Comparison of ENCODE assay signal across 25 cellular contexts in the genomic region with DNA sequence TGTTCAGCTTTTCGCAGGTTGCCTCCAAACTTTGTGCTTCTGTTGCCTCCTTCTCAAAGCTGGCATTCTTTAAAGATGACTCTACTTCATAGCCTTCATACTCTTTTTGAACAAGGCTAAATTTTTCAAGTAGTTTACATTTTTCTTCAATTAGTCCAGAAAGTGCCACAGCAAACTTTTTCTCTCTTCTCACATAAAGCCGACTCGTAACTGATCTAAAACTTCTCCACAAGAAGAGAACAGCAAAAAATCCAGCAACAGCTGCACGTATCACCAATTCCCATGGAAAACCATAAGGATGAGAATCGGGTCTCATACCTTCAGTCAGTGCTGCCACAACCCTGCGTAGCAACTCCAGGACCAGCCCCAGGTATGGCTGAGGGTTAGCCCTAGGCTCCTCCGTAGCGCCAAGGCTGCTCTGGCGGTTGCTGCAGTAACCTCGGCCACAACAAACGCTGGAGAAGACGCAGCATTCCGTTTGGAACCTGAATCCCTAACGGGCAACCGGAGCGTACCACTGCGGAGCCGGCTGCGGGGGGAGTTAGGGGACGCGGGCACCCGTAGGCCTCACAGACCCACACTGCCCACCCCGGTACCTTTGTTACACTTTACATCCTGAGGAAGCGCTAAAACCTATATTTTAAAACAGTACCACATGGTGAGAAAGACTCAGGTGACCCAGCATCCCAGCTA. TPM values are rescaled to one million over a fixed set of nuclear protein-coding genes. Genes with fewer than 3 reads are reported as not detected.
A peak's percentile ranks its signal among the peaks of the same experiment; 100 is the strongest.
DNase-seq lines count a peak whose midpoint lies in the region; TF ChIP-seq lines count a peak whose summit lies in the region.
"Had no signal": no experiment of that assay in that cellular context is flagged by ENCODE, and none has a peak within 500 bp of the region (broad histone marks: within the 10 kb centered on the region; RNA-seq: fewer than 3 reads in every experiment).

A gene with protein sequence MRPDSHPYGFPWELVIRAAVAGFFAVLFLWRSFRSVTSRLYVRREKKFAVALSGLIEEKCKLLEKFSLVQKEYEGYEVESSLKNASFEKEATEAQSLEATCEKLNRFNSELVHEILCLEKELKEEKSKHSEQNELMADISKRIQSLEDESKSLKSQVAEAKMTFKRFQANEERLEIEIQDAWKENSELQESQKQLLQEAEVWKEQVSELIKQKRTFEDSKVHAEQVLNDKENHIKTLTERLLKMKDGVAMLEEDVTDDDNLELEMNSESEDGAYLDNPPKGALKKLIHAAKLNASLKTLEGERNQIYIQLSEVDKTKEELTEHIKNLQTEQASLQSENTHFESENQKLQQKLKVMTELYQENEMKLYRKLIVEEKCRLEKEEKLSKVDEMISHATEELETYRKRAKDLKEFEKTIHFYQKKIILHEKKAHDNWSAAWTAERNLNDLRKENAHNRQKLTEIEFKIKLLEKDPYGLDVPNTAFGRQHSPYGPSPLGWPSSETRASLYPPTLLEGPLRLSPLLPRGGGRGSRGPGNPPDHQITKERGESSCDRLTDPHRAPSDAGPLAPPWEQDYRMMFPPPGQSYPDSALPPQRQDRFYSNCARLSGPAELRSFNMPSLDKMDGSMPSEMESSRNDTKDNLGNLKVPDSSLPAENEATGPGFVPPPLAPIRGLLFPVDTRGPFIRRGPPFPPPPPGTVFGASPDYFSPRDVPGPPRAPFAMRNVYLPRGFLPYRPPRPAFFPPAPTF (minus strand): TSS at position 420 of the 693 bp plus-strand sequence. CDS start 104 bp downstream, at position 316.

- H3K79me2 ChIP-seq in trophoblast cell (ENCODE audit: control insufficient read depth, insufficient read depth, low read length, poor library complexity) (no peaks in the 10 kb centered on the region), OCI-LY7 (ENCODE audit: insufficient read depth, low read depth, low read length) (no peaks in the 10 kb centered on the region)

- no peak within 1 kb of the TSS for H3K4me2 ChIP-seq in trophoblast cell (ENCODE audit: low read length)
- H3K4me2 ChIP-seq in OCI-LY7 (ENCODE audit: low read length), result no peak within 1 kb of the TSS

- no peak within 1 kb of the TSS for H3K9ac ChIP-seq in trophoblast cell (ENCODE audit: low read length)

- POLR2A ChIA-PET in OCI-LY7 (lab: Charles Lee), result interaction anchor here (0.6 kb wide), 1 partner anchor 51 kb away, joined by 3 read pairs; no protein-coding TSS in a partner anchor

- H4K91ac ChIP-seq in trophoblast cell (ENCODE audit: low read depth, low read length), result no peak within 1 kb of the TSS

- H3K36me3 ChIP-seq in SJSA1 (no peaks in the 10 kb centered on the region), trophoblast cell (ENCODE audit: control insufficient read depth in 1 of 2, insufficient read depth in 2 of 2, low read length in 2 of 2) (no peaks in the 10 kb centered on the region), OCI-LY7 (ENCODE audit: insufficient read depth, low read length) (no peaks in the 10 kb centered on the region)
- H3K36me3 ChIP-seq: prostate gland, suprapubic skin, uterus had no signal

- in situ Hi-C loops in ACHN (cut with HindIII; ENCODE audit: low pct_ligation_motif_present, low pct_unique_long_range_greater_than_20kb, low sequenced_read_pairs), result no loop called here

- no peak within 1 kb of the TSS for H3K23ac ChIP-seq in trophoblast cell (ENCODE audit: low read length)

- no peak within 1 kb of the TSS for H3K4ac ChIP-seq in trophoblast cell (ENCODE audit: low read depth, low read length)

- H2BK5ac ChIP-seq in trophoblast cell (ENCODE audit: low read depth, low read length, poor library complexity), result no peak within 1 kb of the TSS

- H3K9me2 ChIP-seq in OCI-LY7 (ENCODE audit: insufficient read depth, low read length), result no peaks in the 10 kb centered on the region

- no peak within 1 kb of the TSS for H4K12ac ChIP-seq in trophoblast cell (ENCODE audit: low read depth, low read length)

- H4K20me1 ChIP-seq in OCI-LY7 (ENCODE audit: insufficient read depth, low read length), result no peaks in the 10 kb centered on the region

- H4K8ac ChIP-seq in trophoblast cell (ENCODE audit: low read depth, low read length), result no peak within 1 kb of the TSS

- no peaks in the 10 kb centered on the region for H3K27me3 ChIP-seq in SJSA1 (replicated peaks)
- H3K27me3 ChIP-seq in trophoblast cell (ENCODE audit: insufficient read depth, low read length), result no peaks in the 10 kb centered on the region
- H3K27me3 ChIP-seq: suprapubic skin, uterus had no signal

- H2AFZ ChIP-seq in trophoblast cell (ENCODE audit: insufficient read depth, low read length, poor library complexity) (no peak within 1 kb of the TSS), OCI-LY7 (ENCODE audit: low read length) (no peak within 1 kb of the TSS)

- BruUV-seq in OCI-LY7 (replicated peaks; lab: Mats Ljungman, UMichigan), result no TSS peak

- H3K4me3 ChIP-seq in SJSA1 (no peak within 1 kb of the TSS), trophoblast cell (ENCODE audit: low read depth, low read length) (no peak within 1 kb of the TSS), OCI-LY7 (ENCODE audit: low read depth, low read length, poor library complexity, severe bottlenecking) (no peak within 1 kb of the TSS)
- H3K4me3 ChIP-seq: mucosa of descending colon, prostate gland, suprapubic skin, uterus had no signal

- TF ChIP-seq CTCF in OCI-LY7 (conservative IDR thresholded peaks at IDR 0.05; ENCODE audit: low read length), result no peak

- CTCF ChIA-PET in OCI-LY7 (lab: Charles Lee; ENCODE audit: unreplicated experiment), result no interaction called here

- H3K18ac ChIP-seq in trophoblast cell (ENCODE audit: low read length), result no peak within 1 kb of the TSS

- H3K79me1 ChIP-seq in trophoblast cell (ENCODE audit: low read length), result no peaks in the 10 kb centered on the region

- WGBS in trophoblast cell (ENCODE audit: extremely low coverage, insufficient coverage, insufficient read length), result no CpG with 5 or more reads among the region's 24 CpGs

- no peak within 1 kb of the TSS for H3K14ac ChIP-seq in trophoblast cell (ENCODE audit: low read length)

- H3K9me3 ChIP-seq in SJSA1 (replicated peaks) (no peaks in the 10 kb centered on the region), trophoblast cell (ENCODE audit: insufficient read depth, low read depth, low read length) (peaks cover 4% of the 10 kb centered on the region), OCI-LY7 (ENCODE audit: low read length) (no peaks in the 10 kb centered on the region)
- H3K9me3 ChIP-seq: mucosa of descending colon, prostate gland, suprapubic skin, uterus had no signal

- peaks cover 10% of the 10 kb centered on the region for H3K4me1 ChIP-seq in SJSA1 (replicated peaks)
- H3K4me1 ChIP-seq in trophoblast cell (ENCODE audit: control insufficient read depth in 1 of 2, insufficient read depth in 2 of 2, low read length in 2 of 2), result peaks cover 3 to 5% of the 10 kb centered on the region in 2 experiments
- no peaks in the 10 kb centered on the region for H3K4me1 ChIP-seq in OCI-LY7 (ENCODE audit: insufficient read depth, low read length, poor library complexity, severe bottlenecking)
- H3K4me1 ChIP-seq: prostate gland, suprapubic skin, uterus had no signal

- no peak within 1 kb of the TSS for H2AK5ac ChIP-seq in trophoblast cell (ENCODE audit: low read length)

- DNase-seq in GM03348 (ENCODE audit: low spot score) (peak; percentile 20), SJSA1 (ENCODE audit: low read depth in 1 of 2, low spot score in 2 of 2) (peak in 1 of 2 experiments; percentile 37), iPS DF 19.7 (ENCODE audit: low read depth, low spot score) (peak; percentile 48), trophoblast cell (peak; percentile 91 to 93), ACHN (no peak), OCI-LY7 (ENCODE audit: low spot score) (no peak)
- DNase-seq in stimulated activated CD4-positive, alpha-beta T cell treated with anti-CD3 and anti-CD28 coated beads, Interleukin-1b, Interleukin-23, amount 100 ng/mL, for 48 hours, result no peak
- DNase-seq: activated CD8-positive, alpha-beta memory T cell treated with anti-CD3 and anti-CD28 coated beads, Interleukin-2, amount 50 U/mL, for 4 hours; activated effector memory CD4-positive, alpha-beta T cell treated with Interleukin-2 at 50 U/mL for 16 hours; activated naive CD8-positive, alpha-beta T cell treated with anti-CD3 and anti-CD28 coated beads, Interleukin-2, amount 50 U/mL, for 24 hours; CD4-positive, alpha-beta memory T cell; head of caudate nucleus; immature natural killer cell; Kasumi-1; mucosa of descending colon; NCI-H1048; NCI-H1930; NCI-H510A; T-helper 9 cell; uterus had no signal

- H2BK12ac ChIP-seq in trophoblast cell (ENCODE audit: low read length), result no peak within 1 kb of the TSS

- intact Hi-C loops in OCI-LY7 (cut with micrococcal nuclease; ENCODE audit: unreplicated experiment), result no loop called here

- peak within 1 kb of the TSS; percentile 1 for H2BK120ac ChIP-seq in trophoblast cell (ENCODE audit: insufficient read depth, low read length, poor library complexity)

- peak within 1 kb of the TSS; percentile 52 for H3K27ac ChIP-seq in SJSA1
- no peak within 1 kb of the TSS for H3K27ac ChIP-seq in trophoblast cell (ENCODE audit: low read depth, low read length)
- no peak within 1 kb of the TSS for H3K27ac ChIP-seq in OCI-LY7 (ENCODE audit: low read depth, low read length, poor library complexity, severe bottlenecking)
- H3K27ac ChIP-seq: prostate gland, RWPE1, suprapubic skin, uterus had no signal

RNA-seq across cellular contexts. Expression of the gene that starts here (rescaled TPM):
- total RNA-seq in SJSA1 (2014; rRNA removed; shearing (Covaris generic)), result 0.11 TPM in 1 of 2 replicates, not detected in the other
- 0.03 TPM in 1 of 2 replicates, not detected in the other for polyA plus RNA-seq in trophoblast cell (2013)
- total RNA-seq in OCI-LY7 (2014; rRNA removed; shearing (Covaris generic)), result 0.03 TPM in 1 of 2 replicates, not detected in the other
- total RNA-seq in OCI-LY7 (2022), result not detected in 2 replicates
- total RNA-seq: CD4-positive, alpha-beta memory T cell; liver; mucosa of descending colon; suprapubic skin; uterus had no signal
- polyA plus RNA-seq: CD4-positive, alpha-beta memory T cell; immature natural killer cell; liver; neural cell had no signal

Comparison
In these comparisons a context has a peak if more than half of its experiments do, and no peak if none do; other contexts are left out.
1. DNase-seq: peak in GM03348 (single experiment), iPS DF 19.7 (single experiment) and trophoblast cell (2 of 2); none in ACHN (single experiment), OCI-LY7 (single experiment) and stimulated activated CD4-positive, alpha-beta T cell treated with anti-CD3 and anti-CD28 coated beads, Interleukin-1b, Interleukin-23, amount 100 ng/mL, for 48 hours (single experiment).